ENCODE assay signal across 26 cellular contexts in genomic region chr1:9442986-9443385, GRCh38.
DNase-seq lines count a peak whose midpoint lies in the region; ATAC-seq, FAIRE-seq and TF ChIP-seq lines count a peak whose summit lies in the region.
"Had no signal": no experiment of that assay in that cellular context is flagged by ENCODE, and none has a peak within 500 bp of the region (broad histone marks: within the 10 kb centered on the region; RNA-seq: fewer than 3 reads in every experiment).

No MANE protein-coding gene starts in this region.

- in situ Hi-C loops in HepG2 (cut with HindIII; ENCODE audit: extremely low pct_ligation_motif_present, low pct_unique_long_range_greater_than_20kb): no loop called here

- intact Hi-C loops in heart right ventricle (cut with DNase I) (loop anchor here in 3 of 10 donors (5.0 to 10.0 kb wide), 4 partner anchors 41 to 151 kb away; partner anchors contain the start of gene SPSB1 (in 1 of the 3)), Right ventricle myocardium inferior (cut with DNase I) (loop anchor here (5.0 kb wide), 1 partner anchor 41 kb away; no protein-coding TSS in a partner anchor), HepG2 (cut with micrococcal nuclease; ENCODE audit: unreplicated experiment) (no loop called here), psoas muscle (cut with DNase I) (loop anchor here in 1 of 2 donors (5.0 kb wide), 1 partner anchor 66 kb away; no protein-coding TSS in a partner anchor), aorta (cut with DNase I) (loop anchor here in 1 of 2 donors (5.0 kb wide), 1 partner anchor 36 kb away; no protein-coding TSS in a partner anchor)

- no peaks in the 10 kb centered on the region for H3K36me3 ChIP-seq in heart right ventricle
- H3K36me3 ChIP-seq in HepG2 (replicated peaks in 1 of 2; ENCODE audit: control insufficient read depth in 1 of 2, insufficient read depth in 2 of 2, low read length in 2 of 2): no peaks in the 10 kb centered on the region
- no peaks in the 10 kb centered on the region for H3K36me3 ChIP-seq in psoas muscle (ENCODE audit: insufficient read depth in 1 of 2, low read depth in 1 of 2)
- H3K36me3 ChIP-seq in aorta (ENCODE audit: control insufficient read depth in 1 of 2, insufficient read depth in 2 of 2, low read length in 1 of 2): no peaks in the 10 kb centered on the region
- H3K36me3 ChIP-seq: cardiac muscle cell, neutrophil had no signal

- no peak for TF ChIP-seq POLR2A in HepG2 (IDR thresholded peaks at IDR 0.05; ENCODE audit: insufficient read depth in 1 of 2, low read depth in 2 of 2, low read length in 2 of 2)

- no TSS peak for BruUV-seq in HepG2 (replicated peaks; lab: Mats Ljungman, UMichigan)

- H3K4me1 ChIP-seq in heart right ventricle: peaks cover 5 to 56% (median 35%) of the 10 kb centered on the region in 9 donors
- peaks cover 89% of the 10 kb centered on the region for H3K4me1 ChIP-seq in HepG2 (ENCODE audit: insufficient read depth, low read length)
- H3K4me1 ChIP-seq in psoas muscle: peaks cover 62% of the 10 kb centered on the region
- peaks cover 0 to 9% of the 10 kb centered on the region in 2 donors for H3K4me1 ChIP-seq in aorta (ENCODE audit: control insufficient read depth in 1 of 2, insufficient read depth in 2 of 2, low read length in 2 of 2)

- peak overlapping the region in 7 of 10 donors; percentile 5 to 91 (median 83) for H3K27ac ChIP-seq in heart right ventricle
- no peak overlapping the region for H3K27ac ChIP-seq in HepG2 (ENCODE audit: extremely low read length, insufficient read depth, low read length)
- peak overlapping the region; percentile 80 for H3K27ac ChIP-seq in psoas muscle
- H3K27ac ChIP-seq in aorta (ENCODE audit: low read depth in 1 of 2, low read length in 2 of 2): peak overlapping the region; percentile 2 to 61
- H3K27ac ChIP-seq: neutrophil had no signal

- CTCF ChIA-PET in HepG2 (lab: Yijun Ruan, JAX; ENCODE audit: low intra/inter-chr PET ratio, low total read pairs): no interaction called here

- 0 out of 2 replicates have a peak overlapping the region, but pooled peaks have one; percentile 14 for H3K4me2 ChIP-seq in HepG2 (ENCODE audit: low read depth, low read length)
- H3K4me2 ChIP-seq: SK-N-SH had no signal

- WGBS in heart right ventricle, 2 donors: 93 to 94% methylated on average over 3 of the region's 3 CpGs
- 91% methylated on average over 3 of the region's 3 CpGs for WGBS in HepG2 (ENCODE audit: low lambda C conversion rate)
- WGBS in psoas muscle, 3 donors: 84 to 94% (median 88%) methylated on average over 3 of the region's 3 CpGs
- WGBS in aorta, 2 donors: 93 to 97% methylated on average over 3 of the region's 3 CpGs

- no peak overlapping the region for H3K9ac ChIP-seq in HepG2 (ENCODE audit: insufficient read depth, low read depth, low read length)
- H3K9ac ChIP-seq: SK-N-SH had no signal

- no peaks in the 10 kb centered on the region for H4K20me1 ChIP-seq in HepG2 (ENCODE audit: insufficient read depth, low read length)

- H3K4me3 ChIP-seq in heart right ventricle: no peak overlapping the region
- H3K4me3 ChIP-seq in HepG2 (replicated peaks in 1 of 3; ENCODE audit: insufficient read depth in 1 of 3, low read depth in 2 of 3, low read length in 3 of 3): no peak overlapping the region
- no peak overlapping the region for H3K4me3 ChIP-seq in psoas muscle
- H3K4me3 ChIP-seq in aorta (ENCODE audit: low read length in 2 of 2): no peak overlapping the region
- H3K4me3 ChIP-seq: cardiac muscle cell had no signal

- no peaks in the 10 kb centered on the region for H3K79me2 ChIP-seq in HepG2 (ENCODE audit: insufficient read depth, low read length)

- POLR2A ChIA-PET in HepG2 (lab: Yijun Ruan, JAX): no interaction called here

- H3K9me3 ChIP-seq in heart right ventricle: no peaks in the 10 kb centered on the region
- H3K9me3 ChIP-seq in HepG2 (ENCODE audit: low read length): no peaks in the 10 kb centered on the region
- no peaks in the 10 kb centered on the region for H3K9me3 ChIP-seq in psoas muscle
- H3K9me3 ChIP-seq in aorta (ENCODE audit: control insufficient read depth, low read length): no peaks in the 10 kb centered on the region
- H3K9me3 ChIP-seq: neutrophil, SK-N-SH had no signal

- H3K27me3 ChIP-seq in heart right ventricle (no peaks in the 10 kb centered on the region), HepG2 (ENCODE audit: control insufficient read depth in 1 of 2, insufficient read depth in 2 of 2, low read length in 2 of 2) (no peaks in the 10 kb centered on the region), psoas muscle (ENCODE audit: insufficient read depth in 3 of 3, low read length in 2 of 3) (no peaks in the 10 kb centered on the region), aorta (ENCODE audit: control insufficient read depth in 1 of 2, insufficient read depth in 2 of 2, low read length in 1 of 2) (no peaks in the 10 kb centered on the region)
- H3K27me3 ChIP-seq: cardiac muscle cell, neutrophil had no signal

- TF ChIP-seq EP300 in HepG2 (IDR thresholded peaks at IDR 0.05; ENCODE audit: low read depth in 2 of 2, low read length in 2 of 2) (no peak), HepG2 (CRISPR knock-in tag; IDR thresholded peaks at IDR 0.05; ENCODE audit: borderline replicate concordance) (no peak)

- FAIRE-seq in HepG2 (lab: Jason Lieb, UNC): no peak
- FAIRE-seq: A204.1, GM12891 had no signal

- ATAC-seq in heart right ventricle (no peak), Right ventricle myocardium inferior (no peak), HepG2 (no peak), psoas muscle (no peak), aorta (ENCODE audit: low FRiP score) (no peak), GM21381 (IDR thresholded peaks at IDR 0.05; ENCODE audit: unreplicated experiment) (no peak), GM18502 (IDR thresholded peaks at IDR 0.05; ENCODE audit: poor library complexity, unreplicated experiment) (no peak), HG03460 (IDR thresholded peaks at IDR 0.05; ENCODE audit: unreplicated experiment) (no peak)
- ATAC-seq: HCT116 had no signal

- no peak overlapping the region for H2AFZ ChIP-seq in HepG2 (ENCODE audit: low read length)

- TF ChIP-seq CTCF in heart right ventricle (IDR thresholded peaks at IDR 0.05) (no peak), HepG2 (CRISPR knock-in tag; IDR thresholded peaks at IDR 0.05) (no peak), psoas muscle (IDR thresholded peaks at IDR 0.05) (no peak)

- TF ChIP-seq RAD21 in HepG2 (CRISPR knock-in tag; IDR thresholded peaks at IDR 0.05): no peak

- DNase-seq in heart right ventricle (no peak), Right ventricle myocardium inferior (ENCODE audit: missing footprints) (no peak), HepG2 (ENCODE audit: low spot score) (no peak), psoas muscle (no peak), aorta (peak in 1 of 2 donors; percentile 40)
- DNase-seq: activated CD4-positive, CD25-positive, alpha-beta regulatory T cell treated with anti-CD3 and anti-CD28 coated beads, Interleukin-2, amount 50 U/mL, for 72 hours; activated CD8-positive, alpha-beta memory T cell treated with anti-CD3 and anti-CD28 coated beads for 24 hours; activated naive CD8-positive, alpha-beta T cell treated with anti-CD3 and anti-CD28 coated beads, Interleukin-2, amount 10 ng/mL, durations not matched to agents 7 days and 5 days; DMS 273 treated with DMSO at 0.1 percent for 48 hours; effector CD4-positive, alpha-beta T cell; islet precursor cell; midbrain; NCI-H1092 treated with DMSO at 0.1 percent for 48 hours; NCI-H69; OCI-M1; SK-N-SH; stimulated activated CD4-positive, alpha-beta T cell treated with anti-CD3 and anti-CD28 coated beads, Interleukin-4, amount 100 ng/mL, for 1 hour; T1000 had no signal

TF ChIP-seq in HepG2, 621 proteins besides CTCF, POLR2A, EP300 and RAD21 (continues in another document):
- no peak for TF ChIP-seq ZNF660 (CRISPR knock-in tag; IDR thresholded peaks at IDR 0.05; ENCODE audit: borderline replicate concordance, low read depth)
- no peak for TF ChIP-seq ZNF83 (CRISPR knock-in tag; IDR thresholded peaks at IDR 0.05; ENCODE audit: borderline replicate concordance)
- TF ChIP-seq, protein P1, sequence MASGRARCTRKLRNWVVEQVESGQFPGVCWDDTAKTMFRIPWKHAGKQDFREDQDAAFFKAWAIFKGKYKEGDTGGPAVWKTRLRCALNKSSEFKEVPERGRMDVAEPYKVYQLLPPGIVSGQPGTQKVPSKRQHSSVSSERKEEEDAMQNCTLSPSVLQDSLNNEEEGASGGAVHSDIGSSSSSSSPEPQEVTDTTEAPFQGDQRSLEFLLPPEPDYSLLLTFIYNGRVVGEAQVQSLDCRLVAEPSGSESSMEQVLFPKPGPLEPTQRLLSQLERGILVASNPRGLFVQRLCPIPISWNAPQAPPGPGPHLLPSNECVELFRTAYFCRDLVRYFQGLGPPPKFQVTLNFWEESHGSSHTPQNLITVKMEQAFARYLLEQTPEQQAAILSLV (CRISPR knock-in tag; IDR thresholded peaks at IDR 0.05; ENCODE audit: borderline replicate concordance): no peak
- no peak for TF ChIP-seq ZZZ3 (CRISPR knock-in tag; IDR thresholded peaks at IDR 0.05; ENCODE audit: borderline replicate concordance)
- no peak for TF ChIP-seq SRY (CRISPR knock-in tag; IDR thresholded peaks at IDR 0.05)
- no peak for TF ChIP-seq RARA (CRISPR knock-in tag; IDR thresholded peaks at IDR 0.05)
- TF ChIP-seq ZFP1 (CRISPR knock-in tag; IDR thresholded peaks at IDR 0.05): no peak
- TF ChIP-seq SNAI1 (CRISPR knock-in tag; IDR thresholded peaks at IDR 0.05; ENCODE audit: borderline replicate concordance): no peak
- TF ChIP-seq ZMYM4 (CRISPR knock-in tag; IDR thresholded peaks at IDR 0.05): no peak
- no peak for TF ChIP-seq CHD2 (IDR thresholded peaks at IDR 0.05; ENCODE audit: low read depth, low read length)
- TF ChIP-seq JARID2 (CRISPR knock-in tag; IDR thresholded peaks at IDR 0.05; ENCODE audit: insufficient replicate concordance): no peak
- TF ChIP-seq ZNF337 (CRISPR knock-in tag; IDR thresholded peaks at IDR 0.05; ENCODE audit: borderline replicate concordance, low read depth): no peak
- no peak for TF ChIP-seq HMG20B (CRISPR knock-in tag; conservative IDR thresholded peaks at IDR 0.05)
- no peak for TF ChIP-seq ZNF607 (CRISPR knock-in tag; IDR thresholded peaks at IDR 0.05; ENCODE audit: borderline replicate concordance)
- TF ChIP-seq, protein P2, sequence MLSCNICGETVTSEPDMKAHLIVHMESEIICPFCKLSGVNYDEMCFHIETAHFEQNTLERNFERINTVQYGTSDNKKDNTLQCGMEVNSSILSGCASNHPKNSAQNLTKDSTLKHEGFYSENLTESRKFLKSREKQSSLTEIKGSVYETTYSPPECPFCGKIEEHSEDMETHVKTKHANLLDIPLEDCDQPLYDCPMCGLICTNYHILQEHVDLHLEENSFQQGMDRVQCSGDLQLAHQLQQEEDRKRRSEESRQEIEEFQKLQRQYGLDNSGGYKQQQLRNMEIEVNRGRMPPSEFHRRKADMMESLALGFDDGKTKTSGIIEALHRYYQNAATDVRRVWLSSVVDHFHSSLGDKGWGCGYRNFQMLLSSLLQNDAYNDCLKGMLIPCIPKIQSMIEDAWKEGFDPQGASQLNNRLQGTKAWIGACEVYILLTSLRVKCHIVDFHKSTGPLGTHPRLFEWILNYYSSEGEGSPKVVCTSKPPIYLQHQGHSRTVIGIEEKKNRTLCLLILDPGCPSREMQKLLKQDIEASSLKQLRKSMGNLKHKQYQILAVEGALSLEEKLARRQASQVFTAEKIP (CRISPR knock-in tag; IDR thresholded peaks at IDR 0.05; ENCODE audit: borderline replicate concordance): no peak
- no peak for TF ChIP-seq ZNF205 (CRISPR knock-in tag; IDR thresholded peaks at IDR 0.05)
